In the genomic region with DNA sequence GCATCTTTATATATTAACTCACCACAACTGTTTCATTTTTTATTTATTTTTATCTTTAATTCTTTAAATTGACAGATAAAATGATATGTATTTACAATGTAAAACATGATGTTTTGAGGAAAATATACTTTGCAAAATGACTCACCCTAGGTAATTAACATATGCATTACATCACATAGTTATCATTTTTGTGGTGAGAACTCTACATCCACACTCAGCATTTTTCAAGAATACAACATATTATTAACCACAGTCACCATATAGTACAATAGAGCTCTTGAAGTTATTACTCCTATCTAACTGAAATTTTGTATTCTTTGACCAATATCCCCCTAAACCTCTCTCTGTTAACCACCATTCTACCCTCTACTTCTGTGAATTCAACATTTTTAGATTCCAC, we compare ENCODE assay signal across 16 cellular contexts.
DNase-seq lines count a peak whose midpoint lies in the region; ATAC-seq, FAIRE-seq and TF ChIP-seq lines count a peak whose summit lies in the region.
"Had no signal": no experiment of that assay in that cellular context is flagged by ENCODE, and none has a peak within 500 bp of the region (broad histone marks: within the 10 kb centered on the region; RNA-seq: fewer than 3 reads in every experiment).

No MANE protein-coding gene starts in this region.

- H3K79me2 ChIP-seq in mammary epithelial cell (ENCODE audit: insufficient read depth, low read length): no peaks in the 10 kb centered on the region

- H3K27me3 ChIP-seq in mammary epithelial cell (ENCODE audit: insufficient read depth, low read length) (no peaks in the 10 kb centered on the region), colonic mucosa (no peaks in the 10 kb centered on the region), small intestine (ENCODE audit: control insufficient read depth in 2 of 2, insufficient read depth in 2 of 2, low read length in 2 of 2) (no peaks in the 10 kb centered on the region)
- H3K27me3 ChIP-seq: neural progenitor cell, spleen had no signal

- intact Hi-C loops in mammary epithelial cell (cut with micrococcal nuclease) (loop anchor here (5.0 kb wide), 1 partner anchor 544 kb away; no protein-coding TSS in a partner anchor), colonic mucosa (cut with DNase I) (no loop called here), posterior cingulate gyrus (cut with DNase I) (no loop called here)

- DNase-seq in ACHN (peak; percentile 62), LHCN-M2 (ENCODE audit: low read depth) (peak; percentile 70), mammary epithelial cell (peak; percentile 47), iris pigment epithelial cell (ENCODE audit: low read depth) (peak; percentile 70), colonic mucosa (no peak), posterior cingulate gyrus (no peak), small intestine (no peak)
- DNase-seq: activated B cell treated with CpG ODN at 0.5 μM for 24 hours; activated naive CD4-positive, alpha-beta T cell treated with Interleukin-2 at 50 U/mL for 16 hours; central memory CD4-positive, alpha-beta T cell; Karpas-422; NCI-H510A; spleen had no signal

- H3K36me3 ChIP-seq in mammary epithelial cell (ENCODE audit: insufficient read depth, low read length) (no peaks in the 10 kb centered on the region), colonic mucosa (no peaks in the 10 kb centered on the region), small intestine (ENCODE audit: control insufficient read depth in 2 of 2, insufficient read depth in 2 of 2, low read length in 2 of 2) (no peaks in the 10 kb centered on the region)
- H3K36me3 ChIP-seq: neural progenitor cell, spleen had no signal

- H3K4me3 ChIP-seq in mammary epithelial cell (replicated peaks in 1 of 3; ENCODE audit: insufficient read depth in 1 of 3, low read depth in 2 of 3, low read length in 3 of 3) (peak overlapping the region in 1 of 3 experiments; percentile 30), colonic mucosa (no peak overlapping the region), small intestine (ENCODE audit: low read depth in 1 of 2, low read length in 2 of 2) (no peak overlapping the region)
- H3K4me3 ChIP-seq: neural progenitor cell, spleen had no signal

- TF ChIP-seq CTCF in mammary epithelial cell (conservative IDR thresholded peaks at IDR 0.05 in 1 of 2, IDR thresholded peaks at IDR 0.05 in 1 of 2; ENCODE audit: extremely low read depth in 1 of 2, insufficient read depth in 1 of 2, low read depth in 1 of 2, low read length in 2 of 2) (no peak), colonic mucosa (IDR thresholded peaks at IDR 0.05) (no peak)

- CTCF ChIA-PET in mammary epithelial cell (lab: Charles Lee; ENCODE audit: low non-redundant PET): no interaction called here

- TSS peak; percentile 83 for BruUV-seq in mammary epithelial cell (replicated peaks; lab: Mats Ljungman, UMichigan)

- H3K9ac ChIP-seq in mammary epithelial cell (ENCODE audit: insufficient read depth, low read length): no peak overlapping the region
- no peak overlapping the region for H3K9ac ChIP-seq in colonic mucosa (ENCODE audit: low read depth in 2 of 2, low read length in 2 of 2)
- H3K9ac ChIP-seq: neural progenitor cell had no signal

- H2AFZ ChIP-seq in mammary epithelial cell (ENCODE audit: low read depth, low read length): no peak overlapping the region
- H2AFZ ChIP-seq: neural progenitor cell had no signal

- peak overlapping the region; percentile 61 for H3K4me2 ChIP-seq in mammary epithelial cell (ENCODE audit: insufficient read depth, low read depth, low read length)
- H3K4me2 ChIP-seq: neural progenitor cell had no signal

- no peak for FAIRE-seq in small intestine (lab: Jason Lieb, UNC)
- FAIRE-seq: D721Med had no signal

- H3K4me1 ChIP-seq in mammary epithelial cell (ENCODE audit: insufficient read depth, low read length) (peaks cover 24% of the 10 kb centered on the region), colonic mucosa (no peaks in the 10 kb centered on the region), small intestine (ENCODE audit: control insufficient read depth in 2 of 2, insufficient read depth in 1 of 2, low read depth in 1 of 2, low read length in 1 of 2) (no peaks in the 10 kb centered on the region)
- H3K4me1 ChIP-seq: spleen had no signal

- H3K9me3 ChIP-seq in mammary epithelial cell (replicated peaks; ENCODE audit: insufficient read depth, low read length): no peaks in the 10 kb centered on the region
- no peaks in the 10 kb centered on the region for H3K9me3 ChIP-seq in colonic mucosa
- no peaks in the 10 kb centered on the region for H3K9me3 ChIP-seq in small intestine (ENCODE audit: control insufficient read depth, low read depth)
- H3K9me3 ChIP-seq: spleen had no signal

- in situ Hi-C loops in ACHN (cut with HindIII; ENCODE audit: low pct_ligation_motif_present, low pct_unique_long_range_greater_than_20kb, low sequenced_read_pairs) (no loop called here), mammary epithelial cell (cut with MboI; ENCODE audit: low sequenced_read_pairs in 2 of 2) (no loop called here)

- no peaks in the 10 kb centered on the region for H4K20me1 ChIP-seq in mammary epithelial cell (ENCODE audit: insufficient read depth, low read length)

- dilution Hi-C loops in mammary epithelial cell (cut with HindIII; ENCODE audit: low sequenced_read_pairs): no loop called here

- no peak for ATAC-seq in GM19452 (IDR thresholded peaks at IDR 0.05; ENCODE audit: unreplicated experiment)

- H3K27ac ChIP-seq in mammary epithelial cell (ENCODE audit: insufficient read depth, low read depth, low read length) (peak overlapping the region; percentile 82), colonic mucosa (no peak overlapping the region), small intestine (ENCODE audit: low read depth in 1 of 2, low read length in 1 of 2) (no peak overlapping the region)
- H3K27ac ChIP-seq: neural progenitor cell, spleen had no signal

Comparison
In these comparisons a context has a peak if more than half of its experiments do, and no peak if none do; other contexts are left out.
1. DNase-seq: peak in ACHN (single experiment), LHCN-M2 (single experiment), mammary epithelial cell (single experiment) and iris pigment epithelial cell (single experiment); none in colonic mucosa (single experiment), posterior cingulate gyrus (0 of 10) and small intestine (single experiment).